20 cellular contexts compared by ENCODE assay signal in the genomic region with DNA sequence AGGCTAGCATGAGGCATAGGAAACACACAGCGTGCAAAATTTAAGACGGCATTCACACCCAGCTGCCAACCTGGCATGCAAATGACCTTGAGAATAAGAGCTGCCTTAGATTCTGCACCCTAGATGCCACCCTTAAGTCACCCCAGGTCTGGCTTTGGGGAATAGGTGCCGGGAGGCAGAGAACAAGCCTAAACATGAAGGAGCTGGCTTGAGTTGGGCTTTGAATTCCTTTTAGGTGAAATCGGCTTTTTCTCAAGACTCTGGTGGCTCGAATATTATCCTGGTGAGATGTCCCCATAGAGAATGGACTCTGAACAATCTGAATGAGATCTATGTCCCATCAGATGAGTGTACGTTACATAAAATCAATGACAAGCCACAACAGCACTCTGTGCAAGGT.
DNase-seq lines count a peak whose midpoint lies in the region; ATAC-seq and TF ChIP-seq lines count a peak whose summit lies in the region.
"Had no signal": no experiment of that assay in that cellular context is flagged by ENCODE, and none has a peak within 500 bp of the region (broad histone marks: within the 10 kb centered on the region; RNA-seq: fewer than 3 reads in every experiment).

No MANE protein-coding gene starts in this region.

- no peak overlapping the region for H3K4me3 ChIP-seq in mesendoderm (ENCODE audit: low read length)
- H3K4me3 ChIP-seq: A549; BLaER1 treated with 17β-estradiol and CSF1 and Interleukin-3, amounts not matched to agents 10 nM and 100 nM; HAP-1 had no signal

- H2BK15ac ChIP-seq in mesendoderm (replicated peaks; ENCODE audit: low read depth) = no peak overlapping the region

- H3K27ac Mint-ChIP-seq in WTC11 = 0 out of 2 replicates have a peak overlapping the region, but pooled peaks have one; percentile 33
- H3K27ac Mint-ChIP-seq: CD14-positive monocyte; CD4-positive, alpha-beta T cell; CD8-positive, alpha-beta memory T cell; HFFc6 had no signal

- POLR2A ChIA-PET in RWPE1 (lab: Yijun Ruan, JAX; ENCODE audit: low non-redundant PET) (no interaction called here), WTC11 (lab: Charles Lee) (no interaction called here)

- H2AK5ac ChIP-seq in mesendoderm (ENCODE audit: low read length) = no peak overlapping the region

- peak; percentile 3 for DNase-seq in RWPE1 (ENCODE audit: low spot score)
- DNase-seq in WTC11 (ENCODE audit: low spot score) = no peak
- DNase-seq in foreskin keratinocyte = peak; percentile 44 to 69
- DNase-seq in mesendoderm = no peak
- no peak for DNase-seq in glomerular visceral epithelial cell (ENCODE audit: extremely low spot score)
- no peak for DNase-seq in NCI-H82 (lab: John Stamatoyannopoulos, UW)
- DNase-seq: 8988T; ACHN; AML-193; BE2C; Calu3; CD4-positive, alpha-beta T cell; CD8-positive, alpha-beta memory T cell; DND-41; GOT3; HFFc6 had no signal

- no peak overlapping the region for H2BK5ac ChIP-seq in mesendoderm (ENCODE audit: low read length)

- peaks cover 6% of the 10 kb centered on the region for H3K4me1 ChIP-seq in foreskin keratinocyte
- H3K4me1 ChIP-seq in mesendoderm (ENCODE audit: control insufficient read depth, low read depth, low read length) = no peaks in the 10 kb centered on the region
- H3K4me1 ChIP-seq: A549; BE2C; BLaER1 treated with 17β-estradiol and CSF1 and Interleukin-3, amounts not matched to agents 10 nM and 100 nM; HAP-1 had no signal

- no peaks in the 10 kb centered on the region for H3K36me3 Mint-ChIP-seq in WTC11
- H3K36me3 Mint-ChIP-seq: CD14-positive monocyte had no signal

- ATAC-seq in WTC11 (no peak), foreskin keratinocyte (peak; percentile 76)
- ATAC-seq: A549 had no signal

- H3K79me1 ChIP-seq in mesendoderm (ENCODE audit: low read length) = no peaks in the 10 kb centered on the region

- no CpG with 5 or more reads among the region's 6 CpGs for WGBS in mesendoderm (ENCODE audit: extremely low coverage, insufficient coverage, low lambda C conversion rate)

- CTCF ChIA-PET in RWPE1 (lab: Yijun Ruan, JAX) = no interaction called here
- CTCF ChIA-PET in WTC11 (lab: Charles Lee) = no interaction called here

- TF ChIP-seq CTCF in RWPE1 (conservative IDR thresholded peaks at IDR 0.05; ENCODE audit: low read depth) = no peak
- no peak for TF ChIP-seq CTCF in WTC11 (IDR thresholded peaks at IDR 0.05)
- no peak for TF ChIP-seq CTCF in foreskin keratinocyte (conservative IDR thresholded peaks at IDR 0.05)

- no peak overlapping the region for H3K4me2 ChIP-seq in mesendoderm (ENCODE audit: low read length)
- H3K4me2 ChIP-seq: A549; BLaER1 treated with 17β-estradiol and CSF1 and Interleukin-3, amounts not matched to agents 10 nM and 100 nM had no signal

- no peaks in the 10 kb centered on the region for H3K36me3 ChIP-seq in mesendoderm (ENCODE audit: control insufficient read depth, insufficient read depth, low read length)
- H3K36me3 ChIP-seq: BE2C; BLaER1 treated with 17β-estradiol and CSF1 and Interleukin-3, amounts not matched to agents 10 nM and 100 nM; HAP-1 had no signal

- H3K9ac ChIP-seq in mesendoderm (ENCODE audit: low read length) = no peak overlapping the region
- H3K9ac ChIP-seq: BLaER1 treated with 17β-estradiol and CSF1 and Interleukin-3, amounts not matched to agents 10 nM and 100 nM had no signal

- no peak overlapping the region for H3K18ac ChIP-seq in mesendoderm (ENCODE audit: low read length)

- H3K79me2 ChIP-seq in mesendoderm (ENCODE audit: control insufficient read depth, insufficient read depth, low read length) = no peaks in the 10 kb centered on the region

- H3K27me3 Mint-ChIP-seq in WTC11 (ENCODE audit: low read depth) = no peaks in the 10 kb centered on the region
- H3K27me3 Mint-ChIP-seq: CD4-positive, alpha-beta T cell had no signal

- peaks cover 16% of the 10 kb centered on the region for H3K4me1 Mint-ChIP-seq in WTC11
- H3K4me1 Mint-ChIP-seq: CD14-positive monocyte; CD8-positive, alpha-beta memory T cell had no signal

- H3K27me3 ChIP-seq in foreskin keratinocyte (no peaks in the 10 kb centered on the region), mesendoderm (ENCODE audit: insufficient read depth, low read length, poor library complexity) (no peaks in the 10 kb centered on the region)
- H3K27me3 ChIP-seq: BE2C; BLaER1 treated with 17β-estradiol and CSF1 and Interleukin-3, amounts not matched to agents 10 nM and 100 nM had no signal

- H3K56ac ChIP-seq in mesendoderm (ENCODE audit: low read length) = no peak overlapping the region

- peaks cover 14% of the 10 kb centered on the region for H3K9me3 Mint-ChIP-seq in WTC11
- H3K9me3 Mint-ChIP-seq: CD4-positive, alpha-beta T cell had no signal

- no peak overlapping the region for H3K23ac ChIP-seq in mesendoderm (ENCODE audit: low read length)

- no peak overlapping the region for H3K4me3 Mint-ChIP-seq in WTC11
- H3K4me3 Mint-ChIP-seq: CD14-positive monocyte; CD4-positive, alpha-beta T cell; CD8-positive, alpha-beta memory T cell; HFFc6 had no signal

- H3K27ac ChIP-seq in RWPE1 (no peak overlapping the region), foreskin keratinocyte (no peak overlapping the region), mesendoderm (ENCODE audit: low read depth, low read length) (no peak overlapping the region)
- H3K27ac ChIP-seq: A549; BLaER1 treated with 17β-estradiol and CSF1 and Interleukin-3, amounts not matched to agents 10 nM and 100 nM had no signal

- no peak overlapping the region for H4K5ac ChIP-seq in mesendoderm (ENCODE audit: low read length)

- no peak overlapping the region for H2BK120ac ChIP-seq in mesendoderm (ENCODE audit: low read depth, low read length)

- H3K4ac ChIP-seq in mesendoderm (ENCODE audit: low read depth, low read length) = no peak overlapping the region

- no peak overlapping the region for H4K8ac ChIP-seq in mesendoderm (ENCODE audit: low read depth, low read length)

TF ChIP-seq in WTC11, 78 proteins besides CTCF, POLR2A, EP300 and RAD21 (continues in another document):
- TF ChIP-seq CREB1 (CRISPR knock-in tag; IDR thresholded peaks at IDR 0.05) = no peak
- no peak for TF ChIP-seq ZNF232 (CRISPR knock-in tag; IDR thresholded peaks at IDR 0.05)
- TF ChIP-seq PRRX2 (CRISPR knock-in tag; IDR thresholded peaks at IDR 0.05) = no peak
- no peak for TF ChIP-seq FOXP1 (CRISPR knock-in tag; IDR thresholded peaks at IDR 0.05; ENCODE audit: borderline replicate concordance)
- TF ChIP-seq, protein P1, sequence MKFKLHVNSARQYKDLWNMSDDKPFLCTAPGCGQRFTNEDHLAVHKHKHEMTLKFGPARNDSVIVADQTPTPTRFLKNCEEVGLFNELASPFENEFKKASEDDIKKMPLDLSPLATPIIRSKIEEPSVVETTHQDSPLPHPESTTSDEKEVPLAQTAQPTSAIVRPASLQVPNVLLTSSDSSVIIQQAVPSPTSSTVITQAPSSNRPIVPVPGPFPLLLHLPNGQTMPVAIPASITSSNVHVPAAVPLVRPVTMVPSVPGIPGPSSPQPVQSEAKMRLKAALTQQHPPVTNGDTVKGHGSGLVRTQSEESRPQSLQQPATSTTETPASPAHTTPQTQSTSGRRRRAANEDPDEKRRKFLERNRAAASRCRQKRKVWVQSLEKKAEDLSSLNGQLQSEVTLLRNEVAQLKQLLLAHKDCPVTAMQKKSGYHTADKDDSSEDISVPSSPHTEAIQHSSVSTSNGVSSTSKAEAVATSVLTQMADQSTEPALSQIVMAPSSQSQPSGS (CRISPR knock-in tag; IDR thresholded peaks at IDR 0.05; ENCODE audit: borderline replicate concordance, low read depth) = no peak
- TF ChIP-seq, protein P2, sequence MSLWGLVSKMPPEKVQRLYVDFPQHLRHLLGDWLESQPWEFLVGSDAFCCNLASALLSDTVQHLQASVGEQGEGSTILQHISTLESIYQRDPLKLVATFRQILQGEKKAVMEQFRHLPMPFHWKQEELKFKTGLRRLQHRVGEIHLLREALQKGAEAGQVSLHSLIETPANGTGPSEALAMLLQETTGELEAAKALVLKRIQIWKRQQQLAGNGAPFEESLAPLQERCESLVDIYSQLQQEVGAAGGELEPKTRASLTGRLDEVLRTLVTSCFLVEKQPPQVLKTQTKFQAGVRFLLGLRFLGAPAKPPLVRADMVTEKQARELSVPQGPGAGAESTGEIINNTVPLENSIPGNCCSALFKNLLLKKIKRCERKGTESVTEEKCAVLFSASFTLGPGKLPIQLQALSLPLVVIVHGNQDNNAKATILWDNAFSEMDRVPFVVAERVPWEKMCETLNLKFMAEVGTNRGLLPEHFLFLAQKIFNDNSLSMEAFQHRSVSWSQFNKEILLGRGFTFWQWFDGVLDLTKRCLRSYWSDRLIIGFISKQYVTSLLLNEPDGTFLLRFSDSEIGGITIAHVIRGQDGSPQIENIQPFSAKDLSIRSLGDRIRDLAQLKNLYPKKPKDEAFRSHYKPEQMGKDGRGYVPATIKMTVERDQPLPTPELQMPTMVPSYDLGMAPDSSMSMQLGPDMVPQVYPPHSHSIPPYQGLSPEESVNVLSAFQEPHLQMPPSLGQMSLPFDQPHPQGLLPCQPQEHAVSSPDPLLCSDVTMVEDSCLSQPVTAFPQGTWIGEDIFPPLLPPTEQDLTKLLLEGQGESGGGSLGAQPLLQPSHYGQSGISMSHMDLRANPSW (CRISPR knock-in tag; conservative IDR thresholded peaks at IDR 0.05; ENCODE audit: low read depth) = no peak
- no peak for TF ChIP-seq JAZF1 (CRISPR knock-in tag; IDR thresholded peaks at IDR 0.05)
- TF ChIP-seq GTF2I (CRISPR knock-in tag; conservative IDR thresholded peaks at IDR 0.05) = no peak
- TF ChIP-seq, protein P3, sequence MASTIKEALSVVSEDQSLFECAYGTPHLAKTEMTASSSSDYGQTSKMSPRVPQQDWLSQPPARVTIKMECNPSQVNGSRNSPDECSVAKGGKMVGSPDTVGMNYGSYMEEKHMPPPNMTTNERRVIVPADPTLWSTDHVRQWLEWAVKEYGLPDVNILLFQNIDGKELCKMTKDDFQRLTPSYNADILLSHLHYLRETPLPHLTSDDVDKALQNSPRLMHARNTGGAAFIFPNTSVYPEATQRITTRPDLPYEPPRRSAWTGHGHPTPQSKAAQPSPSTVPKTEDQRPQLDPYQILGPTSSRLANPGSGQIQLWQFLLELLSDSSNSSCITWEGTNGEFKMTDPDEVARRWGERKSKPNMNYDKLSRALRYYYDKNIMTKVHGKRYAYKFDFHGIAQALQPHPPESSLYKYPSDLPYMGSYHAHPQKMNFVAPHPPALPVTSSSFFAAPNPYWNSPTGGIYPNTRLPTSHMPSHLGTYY (CRISPR knock-in tag; IDR thresholded peaks at IDR 0.05) = no peak
- TF ChIP-seq ZNF317 (CRISPR knock-in tag; IDR thresholded peaks at IDR 0.05; ENCODE audit: borderline replicate concordance, low read depth) = no peak
- TF ChIP-seq JUN (CRISPR knock-in tag; IDR thresholded peaks at IDR 0.05) = no peak
- TF ChIP-seq ZNF423 (CRISPR knock-in tag; IDR thresholded peaks at IDR 0.05) = no peak
- TF ChIP-seq ZNF416 (CRISPR knock-in tag; IDR thresholded peaks at IDR 0.05) = no peak

Comparison
In these comparisons a context has a peak if more than half of its experiments do, and no peak if none do; other contexts are left out.
1. DNase-seq: peak in RWPE1 (single experiment) and foreskin keratinocyte (2 of 2); none in WTC11 (single experiment), mesendoderm (single experiment), glomerular visceral epithelial cell (single experiment) and NCI-H82 (single experiment).